ENCODE assay signal across 1 cellular context in the genomic region with DNA sequence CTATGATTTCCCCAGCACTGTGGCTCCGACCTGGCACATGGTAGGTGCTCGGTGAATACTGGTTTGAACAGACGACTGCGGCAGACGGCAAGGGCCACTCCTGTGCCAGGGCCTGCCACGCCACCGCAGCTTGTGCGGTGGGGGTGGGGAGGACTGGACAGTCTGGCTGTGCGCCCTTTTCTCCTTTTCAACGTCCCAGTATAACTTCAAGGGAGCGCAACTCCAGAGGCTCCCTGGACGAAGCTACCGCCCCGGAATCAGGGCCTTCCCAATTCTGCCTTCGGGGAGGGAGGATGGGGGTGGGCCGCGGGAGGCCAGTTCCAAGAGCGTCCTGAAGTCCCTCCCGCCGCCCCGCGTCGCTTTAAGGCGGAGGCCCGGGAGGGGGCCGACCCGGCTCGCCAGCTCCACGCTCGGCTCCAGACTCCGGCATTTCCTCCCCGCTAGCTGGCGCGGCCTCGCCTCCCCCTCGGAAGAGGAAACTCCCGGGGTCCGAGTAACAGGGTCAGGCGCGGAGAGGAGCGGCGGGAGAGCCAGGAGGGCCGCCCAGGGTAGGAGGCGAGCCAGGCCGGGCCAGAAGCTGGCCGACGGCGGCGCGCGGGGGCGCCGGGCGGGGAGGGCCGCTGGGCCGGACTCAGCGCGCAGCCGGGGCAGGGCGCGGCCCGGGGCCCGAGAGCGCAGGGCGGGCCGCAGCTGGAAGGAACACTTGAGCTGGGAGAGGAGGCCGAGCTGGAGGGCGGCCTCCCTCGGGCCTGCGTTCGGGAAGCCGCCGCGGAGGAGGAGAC.
TF ChIP-seq lines count a peak whose summit lies in the region.

A gene (plus strand): TSS at position 388 of the 782 bp plus-strand sequence. CDS start 498 bp downstream, outside the sequence.

TF ChIP-seq in K562, 482 proteins besides CTCF, POLR2A, EP300 and RAD21 (continued from another document):
- TF ChIP-seq SMAD4 (CRISPR knock-in tag; conservative IDR thresholded peaks at IDR 0.05) (peak; percentile 75; the same call in 1 of the 2 replicates), EGR1 (conservative IDR thresholded peaks at IDR 0.05) (peak; percentile 45), RBFOX2 (IDR thresholded peaks at IDR 0.05; ENCODE audit: low read depth, low read length) (peak; percentile 70), LEF1 (IDR thresholded peaks at IDR 0.05) (0 out of 2 replicates have a peak, but pooled peaks have one; percentile 14), ERF (CRISPR knock-in tag; IDR thresholded peaks at IDR 0.05) (0 out of 2 replicates have a peak, but pooled peaks have one; percentile 66), RFX1 (IDR thresholded peaks at IDR 0.05) (no peak)
- TF ChIP-seq, protein P1, sequence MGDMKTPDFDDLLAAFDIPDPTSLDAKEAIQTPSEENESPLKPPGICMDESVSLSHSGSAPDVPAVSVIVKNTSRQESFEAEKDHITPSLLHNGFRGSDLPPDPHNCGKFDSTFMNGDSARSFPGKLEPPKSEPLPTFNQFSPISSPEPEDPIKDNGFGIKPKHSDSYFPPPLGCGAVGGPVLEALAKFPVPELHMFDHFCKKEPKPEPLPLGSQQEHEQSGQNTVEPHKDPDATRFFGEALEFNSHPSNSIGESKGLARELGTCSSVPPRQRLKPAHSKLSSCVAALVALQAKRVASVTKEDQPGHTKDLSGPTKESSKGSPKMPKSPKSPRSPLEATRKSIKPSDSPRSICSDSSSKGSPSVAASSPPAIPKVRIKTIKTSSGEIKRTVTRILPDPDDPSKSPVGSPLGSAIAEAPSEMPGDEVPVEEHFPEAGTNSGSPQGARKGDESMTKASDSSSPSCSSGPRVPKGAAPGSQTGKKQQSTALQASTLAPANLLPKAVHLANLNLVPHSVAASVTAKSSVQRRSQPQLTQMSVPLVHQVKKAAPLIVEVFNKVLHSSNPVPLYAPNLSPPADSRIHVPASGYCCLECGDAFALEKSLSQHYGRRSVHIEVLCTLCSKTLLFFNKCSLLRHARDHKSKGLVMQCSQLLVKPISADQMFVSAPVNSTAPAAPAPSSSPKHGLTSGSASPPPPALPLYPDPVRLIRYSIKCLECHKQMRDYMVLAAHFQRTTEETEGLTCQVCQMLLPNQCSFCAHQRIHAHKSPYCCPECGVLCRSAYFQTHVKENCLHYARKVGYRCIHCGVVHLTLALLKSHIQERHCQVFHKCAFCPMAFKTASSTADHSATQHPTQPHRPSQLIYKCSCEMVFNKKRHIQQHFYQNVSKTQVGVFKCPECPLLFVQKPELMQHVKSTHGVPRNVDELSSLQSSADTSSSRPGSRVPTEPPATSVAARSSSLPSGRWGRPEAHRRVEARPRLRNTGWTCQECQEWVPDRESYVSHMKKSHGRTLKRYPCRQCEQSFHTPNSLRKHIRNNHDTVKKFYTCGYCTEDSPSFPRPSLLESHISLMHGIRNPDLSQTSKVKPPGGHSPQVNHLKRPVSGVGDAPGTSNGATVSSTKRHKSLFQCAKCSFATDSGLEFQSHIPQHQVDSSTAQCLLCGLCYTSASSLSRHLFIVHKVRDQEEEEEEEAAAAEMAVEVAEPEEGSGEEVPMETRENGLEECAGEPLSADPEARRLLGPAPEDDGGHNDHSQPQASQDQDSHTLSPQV (IDR thresholded peaks at IDR 0.05) = peak; percentile 47; the same call in 1 of the 2 replicates
